ENCODE assay signal across 28 cellular contexts in genomic region chr1:195704028-195704427, GRCh38.
"Had no signal": no experiment of that assay in that cellular context is flagged by ENCODE, and none has a peak within 500 bp of the region (broad histone marks: within the 10 kb centered on the region; RNA-seq: fewer than 3 reads in every experiment).

No MANE protein-coding gene starts in this region.

- H3K4me1 ChIP-seq: colonic mucosa, esophagus muscularis mucosa, gastrocnemius medialis, gastroesophageal sphincter, heart left ventricle, heart right ventricle had no signal

- H3K4me3 ChIP-seq: colonic mucosa, coronary artery, dorsolateral prefrontal cortex, esophagus muscularis mucosa, esophagus squamous epithelium, gastrocnemius medialis, gastroesophageal sphincter, heart left ventricle, heart right ventricle, hepatocyte had no signal

- DNase-seq: colonic mucosa; cortex of kidney; dermis blood vessel endothelial cell; dorsolateral prefrontal cortex; effector CD4-positive, alpha-beta T cell; effector CD8-positive, alpha-beta T cell; effector memory CD4-positive, alpha-beta T cell; effector memory CD8-positive, alpha-beta T cell; endodermal cell; erythroblast; esophagus squamous epithelium; foreskin fibroblast; foreskin melanocyte; gastrocnemius medialis; glutamatergic neuron; head of caudate nucleus; heart left ventricle; heart right ventricle; hippocampal formation had no signal

- ATAC-seq: effector memory CD8-positive, alpha-beta T cell; esophagus mucosa; gastrocnemius medialis; gastroesophageal sphincter; heart left ventricle; heart right ventricle had no signal

- H3K36me3 ChIP-seq: colonic mucosa, esophagus muscularis mucosa, esophagus squamous epithelium, gastrocnemius medialis, gastroesophageal sphincter, heart left ventricle, heart right ventricle had no signal

- H3K4me2 ChIP-seq: hepatocyte had no signal

- H3K27ac ChIP-seq: colonic mucosa, coronary artery, dorsolateral prefrontal cortex, epithelial cell of prostate, esophagus muscularis mucosa, esophagus squamous epithelium, gastrocnemius medialis, gastroesophageal sphincter, heart left ventricle, heart right ventricle, hepatocyte had no signal

- H3K9me3 ChIP-seq: colonic mucosa, esophagus muscularis mucosa, esophagus squamous epithelium, gastrocnemius medialis, gastroesophageal sphincter, heart left ventricle had no signal

- FAIRE-seq: endometrium, endothelial cell of umbilical vein, frontal cortex had no signal

- H3K79me2 ChIP-seq: hepatocyte had no signal

- H2AFZ ChIP-seq: hepatocyte had no signal

- H3K27me3 ChIP-seq: colonic mucosa, dorsolateral prefrontal cortex, esophagus muscularis mucosa, esophagus squamous epithelium, gastrocnemius medialis, gastroesophageal sphincter, heart left ventricle, heart right ventricle, hepatocyte had no signal
